26 cellular contexts compared by ENCODE assay signal in genomic region chr3:193055352-193055751, GRCh38.
"Had no signal": no experiment of that assay in that cellular context is flagged by ENCODE, and none has a peak within 500 bp of the region (broad histone marks: within the 10 kb centered on the region; RNA-seq: fewer than 3 reads in every experiment).

No MANE protein-coding gene starts in this region.

- H3K79me2 ChIP-seq: hepatocyte had no signal

- H3K27me3 Mint-ChIP-seq: effector memory CD8-positive, alpha-beta T cell had no signal

- H3K4me3 ChIP-seq: colonic mucosa, coronary artery, dorsolateral prefrontal cortex, esophagus muscularis mucosa, esophagus squamous epithelium, gastrocnemius medialis, gastroesophageal sphincter, heart left ventricle, heart right ventricle, hepatocyte had no signal

- ATAC-seq: effector memory CD8-positive, alpha-beta T cell; esophagus mucosa; foreskin keratinocyte; gastrocnemius medialis; gastroesophageal sphincter; heart left ventricle; heart right ventricle had no signal

- H3K4me3 Mint-ChIP-seq: dendritic cell treated with granulocyte-macrophage colony-stimulating factor and Interleukin-4, amounts not matched to agents 40 ng/mL and 50 ng/mL, for 4 days; effector memory CD8-positive, alpha-beta T cell; endodermal cell had no signal

- H3K27ac Mint-ChIP-seq: dendritic cell treated with granulocyte-macrophage colony-stimulating factor and Interleukin-4, amounts not matched to agents 40 ng/mL and 50 ng/mL, for 4 days; effector memory CD8-positive, alpha-beta T cell; endodermal cell had no signal

- H3K4me1 ChIP-seq: colonic mucosa, esophagus squamous epithelium, foreskin keratinocyte had no signal

- H2AFZ ChIP-seq: hepatocyte had no signal

- DNase-seq: colonic mucosa; cortex of kidney; dermis blood vessel endothelial cell; dorsolateral prefrontal cortex; effector CD4-positive, alpha-beta T cell; effector CD8-positive, alpha-beta T cell; effector memory CD4-positive, alpha-beta T cell; effector memory CD8-positive, alpha-beta T cell; endodermal cell; esophagus squamous epithelium; foreskin fibroblast; foreskin keratinocyte; foreskin melanocyte; gastrocnemius medialis; glutamatergic neuron; head of caudate nucleus; heart left ventricle; heart right ventricle; hippocampal formation had no signal

- H3K4me2 ChIP-seq: hepatocyte had no signal

- H3K9me3 Mint-ChIP-seq: dendritic cell treated with granulocyte-macrophage colony-stimulating factor and Interleukin-4, amounts not matched to agents 40 ng/mL and 50 ng/mL, for 4 days; endodermal cell had no signal

- H3K9me3 ChIP-seq: colonic mucosa, esophagus muscularis mucosa, esophagus squamous epithelium, gastrocnemius medialis, gastroesophageal sphincter, heart left ventricle, heart right ventricle had no signal

- H3K36me3 ChIP-seq: colonic mucosa, esophagus muscularis mucosa, esophagus squamous epithelium, gastrocnemius medialis, gastroesophageal sphincter, heart left ventricle, heart right ventricle had no signal

- H3K27ac ChIP-seq: colonic mucosa, coronary artery, dorsolateral prefrontal cortex, epithelial cell of prostate, esophagus muscularis mucosa, esophagus squamous epithelium, foreskin keratinocyte, gastrocnemius medialis, gastroesophageal sphincter, heart left ventricle, heart right ventricle, hepatocyte had no signal

- H3K27me3 ChIP-seq: colonic mucosa, gastrocnemius medialis, gastroesophageal sphincter, heart left ventricle, hepatocyte had no signal

- H3K4me1 Mint-ChIP-seq: endodermal cell had no signal
